ENCODE assay signal across 8 cellular contexts in genomic region chr11:64553554-64554201, GRCh38. TPM values are rescaled to one million over a fixed set of nuclear protein-coding genes. Genes with fewer than 3 reads are reported as not detected.
DNase-seq lines count a peak whose midpoint lies in the region; ATAC-seq, FAIRE-seq and TF ChIP-seq lines count a peak whose summit lies in the region.

No MANE protein-coding gene starts in this region.

- H3K27ac ChIP-seq in OCI-LY3 (ENCODE audit: low read length) (no peak overlapping the region), gastroesophageal sphincter (peak overlapping the region in 3 of 4 donors; percentile 21 to 68 (median 65)), pancreas (peak overlapping the region in 3 of 4 donors; percentile 26 to 73 (median 65)), upper lobe of left lung (no peak overlapping the region)

- no peak for TF ChIP-seq EP300 in gastroesophageal sphincter (IDR thresholded peaks at IDR 0.05)
- TF ChIP-seq EP300 in upper lobe of left lung (IDR thresholded peaks at IDR 0.05): no peak

- no peak overlapping the region for H3K9ac ChIP-seq in OCI-LY3 (ENCODE audit: low read length)

- intact Hi-C loops in pancreas (cut with DNase I): loop anchor here in 1 of 3 donors (5.0 kb wide), 1 partner anchor 99 kb away; no protein-coding TSS in a partner anchor

- DNase-seq in ACHN (peak; percentile 41), GM13977 (ENCODE audit: low spot score) (peak; percentile 75), pancreas (peak in 5 of 6 donors; percentile 42 to 91 (median 71)), upper lobe of left lung (peak in 1 of 2 donors; percentile 46)
- peak; percentile 57 for DNase-seq in activated naive CD4-positive, alpha-beta T cell treated with Interleukin-2 at 50 U/mL for 16 hours

- FAIRE-seq in pancreas (lab: Jason Lieb, UNC): no peak

- no peak overlapping the region for H2AFZ ChIP-seq in OCI-LY3 (ENCODE audit: low read depth, low read length)

- H3K4me1 ChIP-seq in OCI-LY3 (ENCODE audit: low read length) (peaks cover 11% of the 10 kb centered on the region), gastroesophageal sphincter (peaks cover 0 to 29% (median 10%) of the 10 kb centered on the region in 3 donors), pancreas (peaks cover 7 to 22% (median 8%) of the 10 kb centered on the region in 3 donors), upper lobe of left lung (peaks cover 0 to 4% (median 0%) of the 10 kb centered on the region in 4 donors)

- ATAC-seq in gastroesophageal sphincter (peak; percentile 64), pancreas (peak; percentile 78 to 86 (median 80)), upper lobe of left lung (ENCODE audit: low FRiP score in 2 of 2) (peak; percentile 38 to 84), HG02763 (IDR thresholded peaks at IDR 0.05; ENCODE audit: unreplicated experiment) (no peak)

- no peaks in the 10 kb centered on the region for H3K9me3 ChIP-seq in OCI-LY3 (ENCODE audit: insufficient read depth, low read length)
- no peaks in the 10 kb centered on the region for H3K9me3 ChIP-seq in gastroesophageal sphincter
- no peaks in the 10 kb centered on the region for H3K9me3 ChIP-seq in pancreas
- H3K9me3 ChIP-seq in upper lobe of left lung: no peaks in the 10 kb centered on the region

- no peak overlapping the region for H3K4me3 ChIP-seq in OCI-LY3 (ENCODE audit: low read length)
- H3K4me3 ChIP-seq in gastroesophageal sphincter: no peak overlapping the region
- H3K4me3 ChIP-seq in pancreas: no peak overlapping the region
- H3K4me3 ChIP-seq in upper lobe of left lung: no peak overlapping the region

- no peak overlapping the region for H3K4me2 ChIP-seq in OCI-LY3 (ENCODE audit: low read length)

- H3K79me2 ChIP-seq in OCI-LY3 (ENCODE audit: low read length): no peaks in the 10 kb centered on the region

- TF ChIP-seq POLR2A in gastroesophageal sphincter (IDR thresholded peaks at IDR 0.05): no peak
- TF ChIP-seq POLR2A in upper lobe of left lung (IDR thresholded peaks at IDR 0.05): no peak

- H3K27me3 ChIP-seq in OCI-LY3 (ENCODE audit: low read depth, low read length) (0 out of 2 replicates have a peak, but pooled peaks cover 2% of the 10 kb centered on the region), gastroesophageal sphincter (no peaks in the 10 kb centered on the region), pancreas (no peaks in the 10 kb centered on the region), upper lobe of left lung (no peaks in the 10 kb centered on the region)

- no peaks in the 10 kb centered on the region for H4K20me1 ChIP-seq in OCI-LY3 (ENCODE audit: insufficient read depth, low read length)

- in situ Hi-C loops in ACHN (cut with HindIII; ENCODE audit: low pct_ligation_motif_present, low pct_unique_long_range_greater_than_20kb, low sequenced_read_pairs) (no loop called here), GM13977 (cut with MboI; ENCODE audit: low pct_unique_long_range_greater_than_20kb, low sequenced_read_pairs, unreplicated experiment) (no loop called here)

- no peaks in the 10 kb centered on the region for H3K36me3 ChIP-seq in OCI-LY3 (replicated peaks; ENCODE audit: low read depth, low read length)
- H3K36me3 ChIP-seq in gastroesophageal sphincter: no peaks in the 10 kb centered on the region
- no peaks in the 10 kb centered on the region for H3K36me3 ChIP-seq in pancreas
- H3K36me3 ChIP-seq in upper lobe of left lung: no peaks in the 10 kb centered on the region

- peak; percentile 93 for TF ChIP-seq CTCF in GM13977 (IDR thresholded peaks at IDR 0.05; ENCODE audit: extremely low read depth, insufficient read depth, missing control alignments)
- peak; percentile 97 for TF ChIP-seq CTCF in OCI-LY3 (IDR thresholded peaks at IDR 0.05; ENCODE audit: low read depth, low read length)
- peak in 3 of 4 experiments; percentile 93 to 98 (median 96) for TF ChIP-seq CTCF in gastroesophageal sphincter (IDR thresholded peaks at IDR 0.05)
- peak; percentile 88 to 98 (median 98) for TF ChIP-seq CTCF in pancreas (IDR thresholded peaks at IDR 0.05)
- peak; percentile 79 to 94 (median 88) for TF ChIP-seq CTCF in upper lobe of left lung (IDR thresholded peaks at IDR 0.05)

- 7 to 16% methylated on average over 3 to 7 of the region's 13 CpGs for WGBS in gastroesophageal sphincter (ENCODE audit: low coverage in 1 of 2), 2 donors
- 34 to 42% methylated on average over 13 of the region's 13 CpGs for WGBS in pancreas, 2 donors
- 39 to 40% methylated on average over 11 to 13 of the region's 13 CpGs for WGBS in upper lobe of left lung, 2 donors

RNA-seq across cellular contexts. Expression of gene SLC22A11, which starts 2.1 kb away (rescaled TPM):
- total RNA-seq in gastroesophageal sphincter (not detected), pancreas (under 1 TPM in 4 of 6 donors, not detected in 2; 0.22 to 0.95 (median 0.35) TPM), upper lobe of left lung (not detected)
- polyA plus RNA-seq in pancreas: under 1 TPM; 0.09 to 0.27 TPM

RNA-seq across cellular contexts. Expression of gene SLC22A12, which starts 37.3 kb away (rescaled TPM):
- not detected for total RNA-seq in gastroesophageal sphincter
- not detected for total RNA-seq in pancreas
- not detected for polyA plus RNA-seq in pancreas
- not detected for total RNA-seq in upper lobe of left lung

Comparison
In these comparisons a context has a peak if more than half of its experiments do, and no peak if none do; other contexts are left out.
1. H3K27ac ChIP-seq: peak in gastroesophageal sphincter (3 of 4) and pancreas (3 of 4); none in OCI-LY3 (single experiment) and upper lobe of left lung (0 of 4).
2. Peak in every context shown above with its lines, with median percentiles within 50 percentile points of each other: CTCF ChIP-seq.